In the genomic region with DNA sequence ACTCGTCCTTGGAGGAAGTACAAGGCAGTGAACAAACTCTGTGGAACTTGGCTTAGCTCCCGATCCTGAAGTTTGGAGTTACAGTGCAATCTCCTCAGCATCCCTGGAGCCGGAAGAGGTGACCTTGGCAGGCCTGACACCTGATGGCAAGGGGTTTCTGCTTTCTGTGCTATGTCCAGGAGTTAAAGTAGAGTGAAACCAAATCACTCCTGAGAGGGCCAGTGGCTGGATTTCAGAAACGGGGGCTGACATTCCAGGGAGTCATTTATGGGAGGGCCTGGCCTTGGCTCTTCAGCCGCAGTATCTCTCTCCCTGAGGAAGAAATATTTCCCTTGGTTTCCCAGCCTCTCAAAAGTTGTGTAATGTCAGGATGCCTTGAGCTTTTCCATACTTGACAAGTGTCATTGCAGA, we compare ENCODE assay signal across 14 cellular contexts. TPM values are rescaled to one million over a fixed set of nuclear protein-coding genes. Genes with fewer than 3 reads are reported as not detected.
DNase-seq lines count a peak whose midpoint lies in the region; ATAC-seq and TF ChIP-seq lines count a peak whose summit lies in the region.
"Had no signal": no experiment of that assay in that cellular context is flagged by ENCODE, and none has a peak within 500 bp of the region (broad histone marks: within the 10 kb centered on the region; RNA-seq: fewer than 3 reads in every experiment).

No MANE protein-coding gene starts in this region.

- no peak for DNase-seq in activated T-cell treated with anti-CD3 and anti-CD28 coated beads, Interleukin-2, amount 50 U/mL, for 72 hours
- DNase-seq in activated T-cell treated with anti-CD3 and anti-CD28 coated beads, Interleukin-2, amount 50 U/mL, for 1 hour, result no peak
- DNase-seq in neural crest cell (ENCODE audit: low read depth, low spot score) (no peak), KBM-7 (no peak), DMS153 (lab: John Stamatoyannopoulos, UW) (no peak)
- no peak for DNase-seq in activated CD4-positive, CD25-positive, alpha-beta regulatory T cell (lab: John Stamatoyannopoulos, UW)
- DNase-seq: CD8-positive, alpha-beta memory T cell; H7; NCI-H1417 treated with DMSO at 0.1 percent for 48 hours; NCI-H1930; NCI-H226; PC-9 had no signal

- no peak for ATAC-seq in activated T-cell treated with anti-CD3 and anti-CD28 coated beads, Interleukin-2, amount 50 U/mL, for 72 hours (replicated peaks in 1 of 2)
- no peak for ATAC-seq in GM19463 (IDR thresholded peaks at IDR 0.05; ENCODE audit: unreplicated experiment)

- H3K4me1 Mint-ChIP-seq in activated T-cell treated with anti-CD3 and anti-CD28 coated beads, Interleukin-2, amount 50 U/mL, for 72 hours (ENCODE audit: low read depth), result peaks cover 49% of the 10 kb centered on the region
- peaks cover 68% of the 10 kb centered on the region for H3K4me1 Mint-ChIP-seq in brain
- H3K4me1 Mint-ChIP-seq in neural crest cell, result peaks cover 13% of the 10 kb centered on the region

- no peak overlapping the region for H3K4me3 Mint-ChIP-seq in activated T-cell treated with anti-CD3 and anti-CD28 coated beads, Interleukin-2, amount 50 U/mL, for 72 hours
- H3K4me3 Mint-ChIP-seq in brain (peak overlapping the region in 3 of 5 experiments; percentile 11 to 93 (median 11)), neural crest cell (peak overlapping the region; percentile 45)

- peaks cover 23% of the 10 kb centered on the region for H3K27me3 Mint-ChIP-seq in activated T-cell treated with anti-CD3 and anti-CD28 coated beads, Interleukin-2, amount 50 U/mL, for 72 hours (ENCODE audit: low read depth)
- H3K27me3 Mint-ChIP-seq in brain, result peaks cover 14% of the 10 kb centered on the region
- peaks cover 47% of the 10 kb centered on the region for H3K27me3 Mint-ChIP-seq in neural crest cell (ENCODE audit: low read depth)

- in situ Hi-C loops in KBM-7 (cut with MboI; ENCODE audit: low pct_unique_long_range_greater_than_20kb, low sequenced_read_pairs), result no loop called here

- TF ChIP-seq CTCF in brain (conservative IDR thresholded peaks at IDR 0.05) (no peak), neural crest cell (conservative IDR thresholded peaks at IDR 0.05) (no peak)

- no peaks in the 10 kb centered on the region for H3K9me3 Mint-ChIP-seq in activated T-cell treated with anti-CD3 and anti-CD28 coated beads, Interleukin-2, amount 50 U/mL, for 72 hours
- H3K9me3 Mint-ChIP-seq in brain (peaks cover 0 to 2% (median 0%) of the 10 kb centered on the region in 5 experiments), neural crest cell (no peaks in the 10 kb centered on the region)
- H3K9me3 Mint-ChIP-seq: CD8-positive, alpha-beta memory T cell had no signal

- peak overlapping the region; percentile 21 for H3K27ac Mint-ChIP-seq in activated T-cell treated with anti-CD3 and anti-CD28 coated beads, Interleukin-2, amount 50 U/mL, for 72 hours
- H3K27ac Mint-ChIP-seq in brain (peak overlapping the region in 3 of 5 experiments; percentile 76 to 97 (median 83)), neural crest cell (ENCODE audit: unreplicated experiment) (no peak overlapping the region)

- H3K36me3 Mint-ChIP-seq in activated T-cell treated with anti-CD3 and anti-CD28 coated beads, Interleukin-2, amount 50 U/mL, for 72 hours (ENCODE audit: insufficient read depth in 2 of 2), result peaks cover 9 to 10% of the 10 kb centered on the region in 2 donors
- H3K36me3 Mint-ChIP-seq in brain (peaks cover 4% of the 10 kb centered on the region), neural crest cell (ENCODE audit: low read depth) (no peaks in the 10 kb centered on the region)

RNA-seq across cellular contexts. Expression of gene GRAMD1B, which starts 1.8 kb away (rescaled TPM):
- 100 to 1,000 TPM in 1 of 2 donors, 10 to 100 TPM in 1; 64.0 to 107 TPM for total RNA-seq in activated T-cell treated with anti-CD3 and anti-CD28 coated beads, Interleukin-2, amount 50 U/mL, for 72 hours
- 17.1 TPM for polyA plus RNA-seq in brain (ENCODE audit: insufficient read depth, low read depth, low replicate concordance)
- total RNA-seq in neural crest cell, result 8.5 and 8.6 TPM in 2 replicates

Comparison
In these comparisons a context has a peak if more than half of its experiments do, and no peak if none do; other contexts are left out.
1. H3K4me3 Mint-ChIP-seq: peak in brain (3 of 5) and neural crest cell (single experiment); none in activated T-cell treated with anti-CD3 and anti-CD28 coated beads, Interleukin-2, amount 50 U/mL, for 72 hours (0 of 2).